In the genomic region with DNA sequence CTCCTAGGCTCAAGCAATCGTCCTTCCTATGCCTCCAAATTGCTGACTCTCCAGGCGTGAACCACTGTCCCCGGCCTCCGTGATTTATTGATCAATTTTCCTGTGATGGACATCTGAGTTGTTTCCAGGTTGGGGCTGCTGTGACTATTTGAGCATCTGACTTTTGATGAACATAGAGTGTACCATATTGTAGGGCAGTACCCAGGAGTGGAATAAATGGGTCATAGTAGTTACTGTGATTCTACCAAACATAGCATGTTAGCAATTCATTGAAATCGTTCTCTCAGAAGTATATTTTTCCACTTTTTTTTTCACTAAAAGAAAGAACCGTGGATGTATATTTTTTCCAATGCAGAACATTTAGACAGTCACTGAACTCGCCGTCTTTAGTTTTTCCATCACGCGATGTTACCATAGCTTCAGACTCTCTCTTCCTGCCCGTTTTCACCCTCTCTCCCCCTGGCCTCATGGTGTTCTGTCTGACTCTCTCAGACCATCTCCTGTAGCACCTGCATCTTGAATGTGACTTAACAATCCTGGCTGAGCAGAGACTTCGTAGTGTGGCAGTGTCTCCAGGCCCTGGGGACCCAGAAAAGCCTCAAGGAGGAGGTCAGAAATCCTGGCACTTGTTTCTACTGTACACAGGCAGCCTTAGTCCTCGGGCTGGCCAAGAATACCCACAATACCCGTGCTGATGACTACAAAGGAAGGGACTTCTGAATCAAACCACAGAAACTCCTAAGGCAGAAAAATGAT, we compare ENCODE assay signal across 13 cellular contexts. TPM values are rescaled to one million over a fixed set of nuclear protein-coding genes. Genes with fewer than 3 reads are reported as not detected.
DNase-seq lines count a peak whose midpoint lies in the region; ATAC-seq, FAIRE-seq and TF ChIP-seq lines count a peak whose summit lies in the region.
"Had no signal": no experiment of that assay in that cellular context is flagged by ENCODE, and none has a peak within 500 bp of the region (broad histone marks: within the 10 kb centered on the region; RNA-seq: fewer than 3 reads in every experiment).

No MANE protein-coding gene starts in this region.

- peaks cover 53% of the 10 kb centered on the region for H3K4me1 Mint-ChIP-seq in activated T-cell treated with anti-CD3 and anti-CD28 coated beads, Interleukin-2, amount 50 U/mL, for 72 hours (ENCODE audit: low read depth)

- no peak for DNase-seq in GM12891 (ENCODE audit: insufficient read length, low spot score)
- peak; percentile 8 for DNase-seq in OCI-M1 (lab: John Stamatoyannopoulos, UW)
- DNase-seq in activated T-cell treated with anti-CD3 and anti-CD28 coated beads, Interleukin-2, amount 50 U/mL, for 72 hours = peak; percentile 40 to 47
- DNase-seq in stimulated activated CD4-positive, alpha-beta T cell treated with anti-CD3 and anti-CD28 coated beads, Interleukin-12 subunit alpha, Interleukin-12 subunit beta, amount 100 ng/mL, for 48 hours (ENCODE audit: low read depth in 2 of 3, low spot score in 1 of 3) = peak in 2 of 3 donors; percentile 27 to 37
- no peak for DNase-seq in 8988T
- DNase-seq in AG08395 (ENCODE audit: low spot score) = no peak
- DNase-seq in HUDEP-2 (lab: John Stamatoyannopoulos, UW; ENCODE audit: unreplicated experiment in 76 of 76) = no peak
- no peak for DNase-seq in NCI-H345 (lab: John Stamatoyannopoulos, UW)
- DNase-seq: dermis blood vessel endothelial cell, DMS79 treated with DMSO at 0.1 percent for 48 hours, NCI-H2029 treated with DMSO at 0.1 percent for 48 hours, NCI-H748 treated with DMSO at 0.1 percent for 48 hours, transverse colon had no signal

- FAIRE-seq in GM12891 (lab: Jason Lieb, UNC) = peak; percentile 88

- no peak for TF ChIP-seq POLR2A in GM12891 (IDR thresholded peaks at IDR 0.05; ENCODE audit: low read depth, low read length)

- peak overlapping the region; percentile 91 for H3K27ac Mint-ChIP-seq in activated T-cell treated with anti-CD3 and anti-CD28 coated beads, Interleukin-2, amount 50 U/mL, for 72 hours

- peaks cover 8% of the 10 kb centered on the region for H3K27me3 Mint-ChIP-seq in activated T-cell treated with anti-CD3 and anti-CD28 coated beads, Interleukin-2, amount 50 U/mL, for 72 hours (ENCODE audit: low read depth)

- H3K4me3 Mint-ChIP-seq in activated T-cell treated with anti-CD3 and anti-CD28 coated beads, Interleukin-2, amount 50 U/mL, for 72 hours = peak overlapping the region; percentile 64 to 66

- no peaks in the 10 kb centered on the region for H3K36me3 Mint-ChIP-seq in activated T-cell treated with anti-CD3 and anti-CD28 coated beads, Interleukin-2, amount 50 U/mL, for 72 hours (ENCODE audit: insufficient read depth in 2 of 2)

- no peaks in the 10 kb centered on the region for H3K9me3 Mint-ChIP-seq in activated T-cell treated with anti-CD3 and anti-CD28 coated beads, Interleukin-2, amount 50 U/mL, for 72 hours

- peak; percentile 52 to 58 for ATAC-seq in activated T-cell treated with anti-CD3 and anti-CD28 coated beads, Interleukin-2, amount 50 U/mL, for 72 hours (replicated peaks in 1 of 2)

TF ChIP-seq in GM12891, 5 proteins besides CTCF, POLR2A, EP300 and RAD21:
- TF ChIP-seq TAF1 (IDR thresholded peaks at IDR 0.05; ENCODE audit: low read depth, low read length) = no peak
- no peak; the same call in 1 of the 2 replicates for TF ChIP-seq POU2F2 (IDR thresholded peaks at IDR 0.05; ENCODE audit: low read depth, low read length)
- TF ChIP-seq POLR2AphosphoS5 (IDR thresholded peaks at IDR 0.05; ENCODE audit: low read depth, low read length) = no peak
- TF ChIP-seq SPI1 (IDR thresholded peaks at IDR 0.05; ENCODE audit: low read depth, low read length) = no peak
- no peak for TF ChIP-seq PAX5 (IDR thresholded peaks at IDR 0.05; ENCODE audit: insufficient read depth, low read length, severe bottlenecking)

RNA-seq across cellular contexts. Expression of gene RASGRP4, which starts 3.2 kb away (rescaled TPM):
- polyA plus RNA-seq in GM12891 (2012; ENCODE audit: low read depth, missing spikeins) = 4.2 TPM
- total RNA-seq in activated T-cell treated with anti-CD3 and anti-CD28 coated beads, Interleukin-2, amount 50 U/mL, for 72 hours = 10 to 100 TPM; 10.1 to 11.3 TPM
- total RNA-seq: dermis blood vessel endothelial cell had no signal

RNA-seq across cellular contexts. Expression of gene RYR1, which starts 4.3 kb away (rescaled TPM):
- polyA plus RNA-seq in GM12891 (2012; ENCODE audit: low read depth, missing spikeins) = 0.47 TPM
- total RNA-seq in activated T-cell treated with anti-CD3 and anti-CD28 coated beads, Interleukin-2, amount 50 U/mL, for 72 hours = 1 to 10 TPM; 3.3 to 5.3 TPM

RNA-seq across cellular contexts. Expression of gene FAM98C, which starts 26.3 kb away (rescaled TPM):
- 10.3 TPM for polyA plus RNA-seq in GM12891 (2012; ENCODE audit: low read depth, missing spikeins)
- total RNA-seq in activated T-cell treated with anti-CD3 and anti-CD28 coated beads, Interleukin-2, amount 50 U/mL, for 72 hours = 10 to 100 TPM; 41.0 to 45.1 TPM

RNA-seq across cellular contexts. Expression of gene SPRED3, which starts 40.7 kb away (rescaled TPM):
- 0.40 TPM for polyA plus RNA-seq in GM12891 (2012; ENCODE audit: low read depth, missing spikeins)
- total RNA-seq in activated T-cell treated with anti-CD3 and anti-CD28 coated beads, Interleukin-2, amount 50 U/mL, for 72 hours = 1 to 10 TPM; 1.7 to 4.2 TPM

RNA-seq across cellular contexts. Expression of gene GGN, which starts 41.4 kb away (rescaled TPM):
- not detected for polyA plus RNA-seq in GM12891 (2012; ENCODE audit: low read depth, missing spikeins)
- total RNA-seq in activated T-cell treated with anti-CD3 and anti-CD28 coated beads, Interleukin-2, amount 50 U/mL, for 72 hours = 1 to 10 TPM in 1 of 2 donors, under 1 TPM in 1; 0.43 to 1.4 TPM
- total RNA-seq: transverse colon had no signal

Comparison
In these comparisons a context has a peak if more than half of its experiments do, and no peak if none do; other contexts are left out.
1. DNase-seq: peak in OCI-M1 (single experiment), activated T-cell treated with anti-CD3 and anti-CD28 coated beads, Interleukin-2, amount 50 U/mL, for 72 hours (2 of 2) and stimulated activated CD4-positive, alpha-beta T cell treated with anti-CD3 and anti-CD28 coated beads, Interleukin-12 subunit alpha, Interleukin-12 subunit beta, amount 100 ng/mL, for 48 hours (2 of 3); none in GM12891 (single experiment), 8988T (single experiment), AG08395 (single experiment), HUDEP-2 (0 of 76) and NCI-H345 (single experiment).